19 cellular contexts compared by ENCODE assay signal in genomic region chr5:172954751-172955159, GRCh38. TPM values are rescaled to one million over a fixed set of nuclear protein-coding genes. Genes with fewer than 3 reads are reported as not detected.
A peak's percentile ranks its signal among the peaks of the same experiment; 100 is the strongest.
DNase-seq lines count a peak whose midpoint lies in the region; ATAC-seq, FAIRE-seq and TF ChIP-seq lines count a peak whose summit lies in the region.
"Had no signal": no experiment of that assay in that cellular context is flagged by ENCODE, and none has a peak within 500 bp of the region (broad histone marks: within the 10 kb centered on the region; RNA-seq: fewer than 3 reads in every experiment).

No MANE protein-coding gene starts in this region.

- H3K27me3 ChIP-seq in mesenchymal stem cell (ENCODE audit: control insufficient read depth in 1 of 2, insufficient read depth in 1 of 2, low read length in 2 of 2) (no peaks in the 10 kb centered on the region), tibial artery (no peaks in the 10 kb centered on the region), esophagus squamous epithelium (no peaks in the 10 kb centered on the region)
- H3K27me3 ChIP-seq: suprapubic skin had no signal

- H2BK5ac ChIP-seq in mesenchymal stem cell (ENCODE audit: low read depth, low read length, poor library complexity, severe bottlenecking): no peak overlapping the region

- H2BK120ac ChIP-seq in mesenchymal stem cell (ENCODE audit: low read depth, low read length): no peak overlapping the region

- H3K36me3 ChIP-seq in mesenchymal stem cell (ENCODE audit: control insufficient read depth in 1 of 2, insufficient read depth in 2 of 2, low read depth in 1 of 2, low read length in 2 of 2) (peaks cover 16 to 23% of the 10 kb centered on the region in 2 experiments), tibial artery (peaks cover 0 to 20% (median 17%) of the 10 kb centered on the region in 3 donors), esophagus squamous epithelium (peaks cover 0 to 23% (median 7%) of the 10 kb centered on the region in 3 donors)

- peaks cover 3% of the 10 kb centered on the region for H3K79me1 ChIP-seq in mesenchymal stem cell (replicated peaks; ENCODE audit: low read length, poor library complexity, severe bottlenecking)

- DNase-seq in EH (ENCODE audit: low read depth) (peak; percentile 39), T-helper 17 cell (no peak), mesenchymal stem cell (no peak), tibial artery (no peak), GM12892 (ENCODE audit: insufficient read length) (no peak), esophagus squamous epithelium (lab: John Stamatoyannopoulos, UW) (no peak)
- DNase-seq: activated CD4-positive, CD25-positive, alpha-beta regulatory T cell treated with anti-CD3 and anti-CD28 coated beads, Interleukin-2, amount 50 U/mL, for 72 hours; activated gamma-delta T cell; CD4-positive, alpha-beta memory T cell; EL; head of caudate nucleus; immature natural killer cell; NCI-H1694 treated with DMSO at 0.1 percent for 48 hours; nephron progenitor cell; retina; T-helper 9 cell had no signal

- intact Hi-C loops in tibial artery (cut with DNase I; ENCODE audit: low total_unique reads): no loop called here
- intact Hi-C loops in esophagus squamous epithelium (cut with DNase I): no loop called here

- H3K9me3 ChIP-seq in T-helper 17 cell (ENCODE audit: control insufficient read depth, low read length, poor library complexity, severe bottlenecking): no peaks in the 10 kb centered on the region
- H3K9me3 ChIP-seq in mesenchymal stem cell (ENCODE audit: control insufficient read depth, low read length): no peaks in the 10 kb centered on the region
- no peaks in the 10 kb centered on the region for H3K9me3 ChIP-seq in tibial artery
- H3K9me3 ChIP-seq in esophagus squamous epithelium: no peaks in the 10 kb centered on the region
- H3K9me3 ChIP-seq: suprapubic skin had no signal

- H3K4me2 ChIP-seq in mesenchymal stem cell (ENCODE audit: low read length, poor library complexity, severe bottlenecking): no peak overlapping the region

- ATAC-seq in T-helper 17 cell: no peak
- ATAC-seq in GM21529 (IDR thresholded peaks at IDR 0.05; ENCODE audit: unreplicated experiment): no peak

- peak overlapping the region; percentile 66 for H2AK5ac ChIP-seq in mesenchymal stem cell (ENCODE audit: low read length, severe bottlenecking)

- H2BK15ac ChIP-seq in mesenchymal stem cell (ENCODE audit: low read depth, poor library complexity, severe bottlenecking): no peak overlapping the region

- 90% methylated on average over 7 of the region's 8 CpGs for WGBS in mesenchymal stem cell
- WGBS in esophagus squamous epithelium, 2 donors: 75 to 86% methylated on average over 8 of the region's 8 CpGs

- no peak overlapping the region for H3K23ac ChIP-seq in mesenchymal stem cell (ENCODE audit: low read length in 2 of 2)

- H3K27me3 Mint-ChIP-seq in T-helper 17 cell: no peaks in the 10 kb centered on the region
- H3K27me3 Mint-ChIP-seq: CD4-positive, alpha-beta memory T cell had no signal

- no peak for TF ChIP-seq CTCF in tibial artery (IDR thresholded peaks at IDR 0.05)
- no peak for TF ChIP-seq CTCF in esophagus squamous epithelium (IDR thresholded peaks at IDR 0.05)

- H3K36me3 Mint-ChIP-seq in T-helper 17 cell (ENCODE audit: low read depth): peaks cover 2% of the 10 kb centered on the region

- peaks cover 20% of the 10 kb centered on the region for H3K4me1 Mint-ChIP-seq in T-helper 17 cell

- no peak overlapping the region for H2BK12ac ChIP-seq in mesenchymal stem cell (ENCODE audit: low read length in 2 of 2)

- peaks cover 12% of the 10 kb centered on the region for H3K4me1 ChIP-seq in mesenchymal stem cell (ENCODE audit: control insufficient read depth, insufficient read depth, low read depth, low read length)
- peaks cover 0 to 76% (median 26%) of the 10 kb centered on the region in 4 donors for H3K4me1 ChIP-seq in tibial artery
- peaks cover 0 to 22% (median 8%) of the 10 kb centered on the region in 3 donors for H3K4me1 ChIP-seq in esophagus squamous epithelium

- H3K18ac ChIP-seq in mesenchymal stem cell (ENCODE audit: low read depth in 1 of 2, low read length in 2 of 2): no peak overlapping the region

- H4K8ac ChIP-seq in mesenchymal stem cell (ENCODE audit: low read length): no peak overlapping the region

- H3K4me3 Mint-ChIP-seq in T-helper 17 cell: no peak overlapping the region
- H3K4me3 Mint-ChIP-seq: CD4-positive, alpha-beta memory T cell; immature natural killer cell; nephron progenitor cell had no signal

- H3K9ac ChIP-seq in mesenchymal stem cell (ENCODE audit: low read length): peak overlapping the region; percentile 75

- peak overlapping the region; percentile 87 for H3K27ac ChIP-seq in mesenchymal stem cell (ENCODE audit: low read length, poor library complexity, severe bottlenecking)
- H3K27ac ChIP-seq in tibial artery: peak overlapping the region; percentile 45 to 89
- H3K27ac ChIP-seq in esophagus squamous epithelium: peak overlapping the region in 1 of 4 donors; percentile 51

- H3K27ac Mint-ChIP-seq in T-helper 17 cell: peak overlapping the region; percentile 34
- H3K27ac Mint-ChIP-seq: immature natural killer cell, nephron progenitor cell had no signal

- FAIRE-seq in GM12892 (lab: Jason Lieb, UNC): no peak

- H3K4ac ChIP-seq in mesenchymal stem cell (ENCODE audit: low read depth in 1 of 2, low read length in 2 of 2): no peak overlapping the region

- no peak overlapping the region for H3K14ac ChIP-seq in mesenchymal stem cell (ENCODE audit: low read length in 2 of 2)

- H4K91ac ChIP-seq in mesenchymal stem cell (ENCODE audit: low read length): no peak overlapping the region

- H3K4me3 ChIP-seq in mesenchymal stem cell (ENCODE audit: insufficient read depth in 1 of 2, low read depth in 1 of 2, low read length in 2 of 2) (no peak overlapping the region), tibial artery (no peak overlapping the region), esophagus squamous epithelium (no peak overlapping the region)
- H3K4me3 ChIP-seq: lung, suprapubic skin had no signal

- H2AFZ ChIP-seq in mesenchymal stem cell (ENCODE audit: low read depth, low read length): no peak overlapping the region

- TF ChIP-seq POLR2A in GM12892 (IDR thresholded peaks at IDR 0.05; ENCODE audit: low read depth, low read length): no peak
- TF ChIP-seq POLR2A in esophagus squamous epithelium (IDR thresholded peaks at IDR 0.05): no peak

RNA-seq across cellular contexts. Expression of gene RPL26L1, which starts 4.5 kb away (rescaled TPM):
- total RNA-seq in T-helper 17 cell (10 to 100 TPM; 13.9 to 17.7 TPM), esophagus squamous epithelium (10 to 100 TPM; 28.6 to 45.9 (median 34.8) TPM)
- polyA plus RNA-seq in mesenchymal stem cell (2013, experiment 1 of 2): 77.2 TPM
- 75.2 TPM for polyA plus RNA-seq in mesenchymal stem cell (2013, experiment 2 of 2)
- polyA plus RNA-seq in GM12892 (2012; ENCODE audit: missing spikeins): 86.9 TPM

RNA-seq across cellular contexts. Expression of gene ATP6V0E1, which starts 28.8 kb away (rescaled TPM):
- total RNA-seq in T-helper 17 cell: 100 to 1,000 TPM; 102 to 104 TPM
- 462 TPM for polyA plus RNA-seq in mesenchymal stem cell (2013, experiment 1 of 2)
- polyA plus RNA-seq in mesenchymal stem cell (2013, experiment 2 of 2): 468 TPM
- polyA plus RNA-seq in GM12892 (2012; ENCODE audit: missing spikeins): 277 TPM
- total RNA-seq in esophagus squamous epithelium: 100 to 1,000 TPM in 2 of 4 donors, 10 to 100 TPM in 2; 57.8 to 132 (median 97.2) TPM
